ENCODE assay signal across 9 cellular contexts in the genomic region with DNA sequence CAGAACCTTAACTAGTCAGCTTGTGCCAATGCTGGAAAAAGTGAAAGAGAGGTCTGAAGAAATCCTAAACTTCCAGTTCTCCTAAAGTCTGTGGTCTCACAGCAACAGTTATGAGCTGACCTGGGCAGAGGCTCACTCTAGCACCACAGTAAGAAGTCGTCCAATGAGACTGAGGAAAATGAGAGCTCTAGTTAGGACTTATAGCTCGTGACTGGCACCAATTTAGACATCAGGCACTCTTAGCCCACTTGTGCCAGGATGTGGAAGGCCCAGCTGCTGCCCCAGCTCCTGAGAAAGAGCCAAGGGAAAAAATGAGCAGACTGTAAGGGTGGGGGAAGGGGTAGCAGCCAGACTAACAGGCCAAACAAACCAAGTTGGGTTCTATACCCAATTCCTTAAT. TPM values are rescaled to one million over a fixed set of nuclear protein-coding genes. Genes with fewer than 3 reads are reported as not detected.
DNase-seq lines count a peak whose midpoint lies in the region; ATAC-seq and TF ChIP-seq lines count a peak whose summit lies in the region.
"Had no signal": no experiment of that assay in that cellular context is flagged by ENCODE, and none has a peak within 500 bp of the region (broad histone marks: within the 10 kb centered on the region; RNA-seq: fewer than 3 reads in every experiment).

No MANE protein-coding gene starts in this region.

- CTCF ChIA-PET in HEK293 (lab: Yijun Ruan, JAX), result interaction anchor here (1.0 to 1.1 kb wide), 2 partner anchors 8 to 44 kb away, joined by 4 to 7 read pairs; partner anchors contain the start of gene UBTD1

- H3K27ac ChIP-seq in HEK293 (ENCODE audit: extremely low read depth, low read depth, low read length), result no peak overlapping the region
- peak overlapping the region in 3 of 4 donors; percentile 14 to 64 (median 37) for H3K27ac ChIP-seq in sigmoid colon

- H3K27ac Mint-ChIP-seq in activated T-helper 17 cell treated with anti-CD3 and anti-CD28 coated beads, Interleukin-2, amount 50 U/mL, for 72 hours, result peak overlapping the region; percentile 69

- TF ChIP-seq CTCF in HEK293 (tag by site-specific recombination; IDR thresholded peaks at IDR 0.05), result no peak
- no peak for TF ChIP-seq CTCF in sigmoid colon (IDR thresholded peaks at IDR 0.05)

- peaks cover 3 to 12% of the 10 kb centered on the region in 2 experiments; a peak in 2 of 3 replicates for H3K36me3 ChIP-seq in HEK293 (ENCODE audit: control insufficient read depth in 2 of 2, insufficient read depth in 1 of 2, low read length in 2 of 2)
- peaks cover 0 to 5% (median 0%) of the 10 kb centered on the region in 4 donors for H3K36me3 ChIP-seq in sigmoid colon

- no peak for TF ChIP-seq POLR2A in sigmoid colon (IDR thresholded peaks at IDR 0.05)

- peaks cover 60% of the 10 kb centered on the region for H3K36me3 Mint-ChIP-seq in activated T-helper 17 cell treated with anti-CD3 and anti-CD28 coated beads, Interleukin-2, amount 50 U/mL, for 72 hours (ENCODE audit: low read depth)

- H3K4me1 ChIP-seq in HEK293 (ENCODE audit: control insufficient read depth, insufficient read depth, low read length) (peaks cover 11% of the 10 kb centered on the region), sigmoid colon (peaks cover 0 to 60% (median 28%) of the 10 kb centered on the region in 4 donors)

- ATAC-seq in activated T-helper 17 cell treated with anti-CD3 and anti-CD28 coated beads, Interleukin-2, amount 50 U/mL, for 72 hours (replicated peaks), result no peak
- ATAC-seq in left ventricle myocardium superior, result peak; percentile 92
- no peak for ATAC-seq in GM19463 (IDR thresholded peaks at IDR 0.05; ENCODE audit: unreplicated experiment)
- no peak for ATAC-seq in HG02763 (IDR thresholded peaks at IDR 0.05; ENCODE audit: unreplicated experiment)
- ATAC-seq: mucosa of descending colon had no signal

- peaks cover 16% of the 10 kb centered on the region for H3K4me1 Mint-ChIP-seq in activated T-helper 17 cell treated with anti-CD3 and anti-CD28 coated beads, Interleukin-2, amount 50 U/mL, for 72 hours

- no peaks in the 10 kb centered on the region for H3K27me3 ChIP-seq in sigmoid colon

- H3K4me3 ChIP-seq in HEK293 (ENCODE audit: low read depth, low read length), result no peak overlapping the region
- no peak overlapping the region for H3K4me3 ChIP-seq in sigmoid colon
- H3K4me3 ChIP-seq: mucosa of descending colon had no signal

- intact Hi-C loops in left ventricle myocardium superior (cut with micrococcal nuclease) (no loop called here), sigmoid colon (cut with DNase I) (no loop called here)

- H3K9me3 ChIP-seq in HEK293 (ENCODE audit: control insufficient read depth, insufficient read depth, low read depth, low read length), result no peaks in the 10 kb centered on the region
- no peaks in the 10 kb centered on the region for H3K9me3 ChIP-seq in sigmoid colon
- H3K9me3 ChIP-seq: mucosa of descending colon had no signal

- H3K4me3 Mint-ChIP-seq in activated T-helper 17 cell treated with anti-CD3 and anti-CD28 coated beads, Interleukin-2, amount 50 U/mL, for 72 hours, result peak overlapping the region; percentile 22

- POLR2A ChIA-PET in HEK293 (lab: Yijun Ruan, JAX), result no interaction called here

- no peaks in the 10 kb centered on the region for H3K9me3 Mint-ChIP-seq in activated T-helper 17 cell treated with anti-CD3 and anti-CD28 coated beads, Interleukin-2, amount 50 U/mL, for 72 hours

- DNase-seq in left ventricle myocardium superior (peak; percentile 44), sigmoid colon (no peak), LoVo (ENCODE audit: low spot score) (no peak)
- no peak for DNase-seq in stimulated activated CD4-positive, alpha-beta T cell treated with anti-CD3 and anti-CD28 coated beads, Interleukin-15, amount 100 ng/mL, for 24 hours
- DNase-seq: mucosa of descending colon had no signal

- no peaks in the 10 kb centered on the region for H3K27me3 Mint-ChIP-seq in activated T-helper 17 cell treated with anti-CD3 and anti-CD28 coated beads, Interleukin-2, amount 50 U/mL, for 72 hours

- WGBS in sigmoid colon, 2 donors, result 85 to 86% methylated on average over 2 of the region's 2 CpGs

- no peak for TF ChIP-seq EP300 in sigmoid colon (IDR thresholded peaks at IDR 0.05)

TF ChIP-seq in HEK293, 187 proteins besides CTCF, POLR2A, EP300 and RAD21:
- TF ChIP-seq ZNF169 (tag by site-specific recombination; IDR thresholded peaks at IDR 0.05) (no peak), ZNF335 (tag by site-specific recombination; conservative IDR thresholded peaks at IDR 0.05) (peak; percentile 38; the same call in 1 of the 2 replicates)

RNA-seq across cellular contexts. Expression of gene MMS19, which starts 7.6 kb away (rescaled TPM):
- 10 to 100 TPM; 89.3 to 90.5 TPM for total RNA-seq in activated T-helper 17 cell treated with anti-CD3 and anti-CD28 coated beads, Interleukin-2, amount 50 U/mL, for 72 hours
- 38.4 TPM for total RNA-seq in left ventricle myocardium superior
- total RNA-seq in sigmoid colon, result 10 to 100 TPM; 37.9 to 79.8 (median 57.9) TPM
- polyA plus RNA-seq in sigmoid colon, result 10 to 100 TPM; 29.4 to 48.9 (median 34.2) TPM

RNA-seq across cellular contexts. Expression of gene UBTD1, which starts 8.1 kb away (rescaled TPM):
- 1 to 10 TPM; 1.7 to 2.1 TPM for total RNA-seq in activated T-helper 17 cell treated with anti-CD3 and anti-CD28 coated beads, Interleukin-2, amount 50 U/mL, for 72 hours
- 28.1 TPM for total RNA-seq in left ventricle myocardium superior
- total RNA-seq in sigmoid colon, result 1 to 10 TPM; 4.3 to 7.9 (median 7.4) TPM
- polyA plus RNA-seq in sigmoid colon, result 1 to 10 TPM; 2.3 to 5.9 (median 5.4) TPM

RNA-seq across cellular contexts. Expression of gene ZDHHC16, which starts 44.6 kb away (rescaled TPM):
- total RNA-seq in activated T-helper 17 cell treated with anti-CD3 and anti-CD28 coated beads, Interleukin-2, amount 50 U/mL, for 72 hours, result 10 to 100 TPM; 49.2 to 65.8 TPM
- total RNA-seq in left ventricle myocardium superior (22.2 TPM), sigmoid colon (10 to 100 TPM; 15.7 to 36.3 (median 24.0) TPM)
- 10 to 100 TPM; 16.8 to 35.1 (median 21.5) TPM for polyA plus RNA-seq in sigmoid colon

RNA-seq across cellular contexts. Expression of gene EXOSC1, which starts 44.8 kb away (rescaled TPM):
- 10 to 100 TPM; 49.7 to 54.2 TPM for total RNA-seq in activated T-helper 17 cell treated with anti-CD3 and anti-CD28 coated beads, Interleukin-2, amount 50 U/mL, for 72 hours
- total RNA-seq in left ventricle myocardium superior (14.7 TPM), sigmoid colon (10 to 100 TPM; 29.1 to 40.0 (median 38.7) TPM)
- 10 to 100 TPM; 35.4 to 42.6 (median 36.8) TPM for polyA plus RNA-seq in sigmoid colon
